Comparison of ENCODE assay signal across 27 cellular contexts in genomic region chr20:23232219-23232581, GRCh38.
"Had no signal": no experiment of that assay in that cellular context is flagged by ENCODE, and none has a peak within 500 bp of the region (broad histone marks: within the 10 kb centered on the region; RNA-seq: fewer than 3 reads in every experiment).

No MANE protein-coding gene starts in this region.

- H3K4me1 Mint-ChIP-seq: activated CD4-positive, alpha-beta memory T cell treated with anti-CD3 and anti-CD28 coated beads, Interleukin-2, amount 10 ng/mL, durations not matched to agents 7 days and 5 days; activated CD4-positive, alpha-beta T cell treated with anti-CD3 and anti-CD28 coated beads, Interleukin-2, amount 10 ng/mL, durations not matched to agents 24 days and 14 days; activated naive CD4-positive, alpha-beta T cell treated with anti-CD3 and anti-CD28 coated beads, Interleukin-2, amount 50 U/mL, for 24 hours; activated T-helper 17 cell treated with anti-CD3 and anti-CD28 coated beads, Interleukin-2, amount 50 U/mL, for 72 hours; central memory CD8-positive, alpha-beta T cell; neural crest cell; stimulated activated memory B cell treated with anti-CD40 and anti-IgM and Interleukin-4, amounts not matched to agents 10 μg/mL and 1 μg/mL and 100 μg/mL, for 72 hours; stimulated activated naive CD8-positive, alpha-beta T cell treated with anti-CD3 and anti-CD28 coated beads, Interleukin-15, amount 100 ng/mL, for 72 hours had no signal

- H3K9me3 Mint-ChIP-seq: activated CD4-positive, alpha-beta T cell treated with anti-CD3 and anti-CD28 coated beads, Interleukin-2, amount 10 ng/mL, durations not matched to agents 24 days and 14 days had no signal

- H3K4me1 ChIP-seq: parathyroid adenoma, thyroid gland, upper lobe of right lung had no signal

- H3K27me3 Mint-ChIP-seq: activated CD4-positive, alpha-beta memory T cell treated with anti-CD3 and anti-CD28 coated beads, Interleukin-2, amount 10 ng/mL, durations not matched to agents 7 days and 5 days; stimulated activated memory B cell treated with anti-CD40 and anti-IgM and Interleukin-4, amounts not matched to agents 10 μg/mL and 1 μg/mL and 100 μg/mL, for 72 hours; stimulated activated naive CD8-positive, alpha-beta T cell treated with anti-CD3 and anti-CD28 coated beads, Interleukin-15, amount 100 ng/mL, for 72 hours had no signal

- H3K36me3 Mint-ChIP-seq: activated naive CD4-positive, alpha-beta T cell treated with anti-CD3 and anti-CD28 coated beads, Interleukin-2, amount 50 U/mL, for 24 hours; stimulated activated memory B cell treated with anti-CD40 and anti-IgM and Interleukin-4, amounts not matched to agents 10 μg/mL and 1 μg/mL and 100 μg/mL, for 72 hours had no signal

- ATAC-seq: activated T-cell treated with anti-CD3 and anti-CD28 coated beads, Interleukin-2, amount 50 U/mL, for 4 hours; activated T-helper 17 cell treated with anti-CD3 and anti-CD28 coated beads, Interleukin-2, amount 50 U/mL, for 72 hours; left colon; naive thymus-derived CD8-positive, alpha-beta T cell; stimulated activated memory B cell treated with anti-CD40 and anti-IgM and Interleukin-4, amounts not matched to agents 10 μg/mL and 1 μg/mL and 100 μg/mL, for 72 hours; stimulated activated naive CD8-positive, alpha-beta T cell treated with anti-CD3 and anti-CD28 coated beads, Interleukin-15, amount 100 ng/mL, for 72 hours; upper lobe of right lung had no signal

- DNase-seq: activated CD4-positive, alpha-beta memory T cell treated with anti-CD3 and anti-CD28 coated beads, Interleukin-2, amount 10 ng/mL, durations not matched to agents 7 days and 5 days; activated CD4-positive, alpha-beta T cell treated with anti-CD3 and anti-CD28 coated beads, Interleukin-2, amount 10 ng/mL, durations not matched to agents 24 days and 14 days; activated CD4-positive, CD25-positive, alpha-beta regulatory T cell treated with anti-CD3 and anti-CD28 coated beads, Interleukin-2, amount 50 U/mL, for 72 hours; activated T-cell treated with anti-CD3 and anti-CD28 coated beads, Interleukin-2, amount 50 U/mL, for 4 hours; anterior cingulate cortex; glutamatergic neuron; kidney; left colon; naive thymus-derived CD8-positive, alpha-beta T cell; nucleus accumbens; stimulated activated CD4-positive, alpha-beta T cell treated with anti-CD3 and anti-CD28 coated beads, Interleukin-1b, Interleukin-23, amount 100 ng/mL, for 48 hours; stimulated activated CD4-positive, alpha-beta T cell treated with anti-CD3 and anti-CD28 coated beads, Interleukin-4, amount 100 ng/mL, for 4 hours; stimulated activated CD8-positive, alpha-beta memory T cell treated with anti-CD3 and anti-CD28 coated beads, Interleukin-4, amount 100 ng/mL, for 48 hours; stimulated activated naive CD8-positive, alpha-beta T cell treated with anti-CD3 and anti-CD28 coated beads, Interleukin-15, amount 100 ng/mL, for 72 hours; T-helper 2 cell; thyroid gland; upper lobe of right lung had no signal

- H3K27ac ChIP-seq: epithelial cell of prostate, parathyroid adenoma, right atrium auricular region, thyroid gland, upper lobe of right lung had no signal

- H3K4me3 ChIP-seq: right atrium auricular region, smooth muscle cell, thyroid gland, upper lobe of right lung had no signal

- H3K27me3 ChIP-seq: right atrium auricular region, thyroid gland, upper lobe of right lung had no signal

- H3K9me3 ChIP-seq: right atrium auricular region, thyroid gland, upper lobe of right lung had no signal

- H3K36me3 ChIP-seq: right atrium auricular region, thyroid gland, upper lobe of right lung had no signal

- H3K4me3 Mint-ChIP-seq: activated CD4-positive, alpha-beta memory T cell treated with anti-CD3 and anti-CD28 coated beads, Interleukin-2, amount 10 ng/mL, durations not matched to agents 7 days and 5 days; activated CD4-positive, alpha-beta T cell treated with anti-CD3 and anti-CD28 coated beads, Interleukin-2, amount 10 ng/mL, durations not matched to agents 24 days and 14 days; activated naive CD4-positive, alpha-beta T cell treated with anti-CD3 and anti-CD28 coated beads, Interleukin-2, amount 50 U/mL, for 24 hours; activated T-cell treated with anti-CD3 and anti-CD28 coated beads, Interleukin-2, amount 50 U/mL, for 4 hours; activated T-helper 17 cell treated with anti-CD3 and anti-CD28 coated beads, Interleukin-2, amount 50 U/mL, for 72 hours; central memory CD8-positive, alpha-beta T cell; dendritic cell treated with granulocyte-macrophage colony-stimulating factor and Interleukin-4, amounts not matched to agents 40 ng/mL and 50 ng/mL, for 4 days; naive thymus-derived CD8-positive, alpha-beta T cell; neural crest cell; stimulated activated memory B cell treated with anti-CD40 and anti-IgM and Interleukin-4, amounts not matched to agents 10 μg/mL and 1 μg/mL and 100 μg/mL, for 72 hours; stimulated activated naive CD8-positive, alpha-beta T cell treated with anti-CD3 and anti-CD28 coated beads, Interleukin-15, amount 100 ng/mL, for 72 hours had no signal

- H3K27ac Mint-ChIP-seq: activated CD4-positive, alpha-beta memory T cell treated with anti-CD3 and anti-CD28 coated beads, Interleukin-2, amount 10 ng/mL, durations not matched to agents 7 days and 5 days; activated CD4-positive, alpha-beta T cell treated with anti-CD3 and anti-CD28 coated beads, Interleukin-2, amount 10 ng/mL, durations not matched to agents 24 days and 14 days; activated naive CD4-positive, alpha-beta T cell treated with anti-CD3 and anti-CD28 coated beads, Interleukin-2, amount 50 U/mL, for 24 hours; activated T-helper 17 cell treated with anti-CD3 and anti-CD28 coated beads, Interleukin-2, amount 50 U/mL, for 72 hours; dendritic cell treated with granulocyte-macrophage colony-stimulating factor and Interleukin-4, amounts not matched to agents 40 ng/mL and 50 ng/mL, for 4 days; stimulated activated memory B cell treated with anti-CD40 and anti-IgM and Interleukin-4, amounts not matched to agents 10 μg/mL and 1 μg/mL and 100 μg/mL, for 72 hours; stimulated activated naive CD8-positive, alpha-beta T cell treated with anti-CD3 and anti-CD28 coated beads, Interleukin-15, amount 100 ng/mL, for 72 hours had no signal
